ENCODE assay signal across 15 cellular contexts in the genomic region with DNA sequence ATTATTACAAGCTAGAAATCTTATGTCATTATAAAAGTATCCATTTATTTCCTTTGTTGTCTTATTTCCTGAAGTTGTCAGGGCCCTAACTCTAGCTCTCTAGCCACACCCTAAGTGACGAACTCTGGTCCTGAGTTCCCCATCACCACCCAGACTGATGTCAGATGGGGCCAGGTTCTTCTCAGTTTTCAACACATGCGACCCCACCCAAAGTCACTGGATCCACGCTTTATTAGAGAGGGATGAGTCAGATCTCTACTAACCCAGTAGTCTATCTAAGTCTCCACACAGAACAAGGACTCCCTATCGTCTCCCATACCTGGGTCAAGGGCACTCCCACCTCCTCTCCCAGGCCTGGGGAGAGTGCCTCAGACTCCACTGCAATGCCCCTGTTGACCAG. TPM values are rescaled to one million over a fixed set of nuclear protein-coding genes. Genes with fewer than 3 reads are reported as not detected.
DNase-seq lines count a peak whose midpoint lies in the region; ATAC-seq and TF ChIP-seq lines count a peak whose summit lies in the region.
"Had no signal": no experiment of that assay in that cellular context is flagged by ENCODE, and none has a peak within 500 bp of the region (broad histone marks: within the 10 kb centered on the region; RNA-seq: fewer than 3 reads in every experiment).

No MANE protein-coding gene starts in this region.

- no peak for TF ChIP-seq CTCF in PC-3 (conservative IDR thresholded peaks at IDR 0.05; ENCODE audit: low read depth, low read length)

- H3K4me1 Mint-ChIP-seq in effector memory CD8-positive, alpha-beta T cell (ENCODE audit: low read depth in 2 of 2): no peaks in the 10 kb centered on the region
- H3K4me1 Mint-ChIP-seq: CD4-positive, CD25-positive, alpha-beta regulatory T cell had no signal

- H3K27ac Mint-ChIP-seq in effector memory CD8-positive, alpha-beta T cell: no peak overlapping the region
- H3K27ac Mint-ChIP-seq: activated CD4-positive, alpha-beta T cell treated with anti-CD3 and anti-CD28 coated beads for 36 hours had no signal

- no peak overlapping the region for H3K4me3 ChIP-seq in PC-3 (ENCODE audit: low read length)
- H3K4me3 ChIP-seq: left lung had no signal

- no peaks in the 10 kb centered on the region for H3K27me3 ChIP-seq in PC-3 (ENCODE audit: low read length)
- H3K27me3 ChIP-seq: left lung had no signal

- H3K36me3 Mint-ChIP-seq in effector memory CD8-positive, alpha-beta T cell (ENCODE audit: insufficient read depth): peaks cover 3% of the 10 kb centered on the region
- H3K36me3 Mint-ChIP-seq: CD4-positive, CD25-positive, alpha-beta regulatory T cell had no signal

- no peaks in the 10 kb centered on the region for H4K20me1 ChIP-seq in PC-3 (ENCODE audit: low read length)

- H3K4me3 Mint-ChIP-seq in effector memory CD8-positive, alpha-beta T cell: no peak overlapping the region
- H3K4me3 Mint-ChIP-seq: activated CD4-positive, alpha-beta T cell treated with anti-CD3 and anti-CD28 coated beads for 36 hours had no signal

- no TSS peak for BruUV-seq in PC-3 (replicated peaks; lab: Mats Ljungman, UMichigan)

- intact Hi-C loops in PC-3 (cut with micrococcal nuclease): loop anchor here (2.0 kb wide), 1 partner anchor 23 kb away; no protein-coding TSS in a partner anchor

- no peaks in the 10 kb centered on the region for H3F3A ChIP-seq in PC-3 (ENCODE audit: low read length, unreplicated experiment)

- no peak overlapping the region for H3K4me2 ChIP-seq in PC-3 (ENCODE audit: low read length)

- peak overlapping the region; percentile 46; the same call in 1 of the 2 replicates for H2AFZ ChIP-seq in PC-3 (ENCODE audit: low read length)
- H2AFZ ChIP-seq: parathyroid adenoma had no signal

- POLR2A ChIA-PET in PC-3 (lab: Charles Lee; ENCODE audit: unreplicated experiment): interaction anchor here (0.6 kb wide), 1 partner anchor 91 kb away, joined by 7 read pairs; no protein-coding TSS in a partner anchor

- H3K27me3 Mint-ChIP-seq in effector memory CD8-positive, alpha-beta T cell: peaks cover 7 to 23% of the 10 kb centered on the region in 2 donors
- H3K27me3 Mint-ChIP-seq: activated CD4-positive, alpha-beta T cell treated with anti-CD3 and anti-CD28 coated beads for 36 hours had no signal

- no peaks in the 10 kb centered on the region for H3K36me3 ChIP-seq in PC-3 (ENCODE audit: low read depth, low read length)
- H3K36me3 ChIP-seq: left lung had no signal

- ATAC-seq in PC-3: peak; percentile 90
- peak; percentile 48 for ATAC-seq in effector memory CD8-positive, alpha-beta T cell (replicated peaks)
- ATAC-seq in GM18907 (IDR thresholded peaks at IDR 0.05; ENCODE audit: unreplicated experiment): no peak
- no peak for ATAC-seq in HG03108 (IDR thresholded peaks at IDR 0.05; ENCODE audit: unreplicated experiment)
- ATAC-seq: activated CD4-positive, alpha-beta T cell treated with anti-CD3 and anti-CD28 coated beads for 36 hours; left lung had no signal

- H3K9me2 ChIP-seq in PC-3 (replicated peaks; ENCODE audit: low read length): no peaks in the 10 kb centered on the region

- H3K9me3 ChIP-seq in PC-3 (ENCODE audit: low read length): no peaks in the 10 kb centered on the region
- H3K9me3 ChIP-seq: left lung had no signal

- no peak overlapping the region for H3K27ac ChIP-seq in PC-3 (ENCODE audit: low read length)
- H3K27ac ChIP-seq: left lung, parathyroid adenoma had no signal

- H3K79me2 ChIP-seq in PC-3 (ENCODE audit: low read length): no peaks in the 10 kb centered on the region
- H3K79me2 ChIP-seq: parathyroid adenoma had no signal

- H3K9me3 Mint-ChIP-seq in effector memory CD8-positive, alpha-beta T cell: no peaks in the 10 kb centered on the region

- CTCF ChIA-PET in PC-3 (lab: Charles Lee): no interaction called here

- peak; percentile 64 for DNase-seq in ELR (ENCODE audit: low read depth)
- peak; percentile 52 for DNase-seq in PC-3
- DNase-seq in effector memory CD8-positive, alpha-beta T cell: no peak
- DNase-seq in myocyte (ENCODE audit: low read depth): peak; percentile 44
- no peak for DNase-seq in ecto neural progenitor cell (ENCODE audit: low spot score)
- DNase-seq in NCI-H2107 treated with DMSO at 0.1 percent for 48 hours (lab: John Stamatoyannopoulos, UW; ENCODE audit: unreplicated experiment): no peak
- DNase-seq: activated CD4-positive, alpha-beta T cell treated with anti-CD3 and anti-CD28 coated beads for 36 hours; CD4-positive, CD25-positive, alpha-beta regulatory T cell; foreskin melanocyte; left lung; stimulated activated CD4-positive, alpha-beta T cell treated with anti-CD3 and anti-CD28 coated beads, Interleukin-2, amount 100 ng/mL, for 24 hours; stimulated activated naive CD4-positive, alpha-beta T cell had no signal

- peaks cover 12% of the 10 kb centered on the region; the same call in 1 of the 2 replicates for H3K4me1 ChIP-seq in PC-3 (ENCODE audit: insufficient read depth, low read length)
- H3K4me1 ChIP-seq: left lung, parathyroid adenoma had no signal

- no peak overlapping the region for H3K9ac ChIP-seq in PC-3 (ENCODE audit: low read length)
- H3K9ac ChIP-seq: parathyroid adenoma had no signal

RNA-seq across cellular contexts. Expression of gene FEM1C, which starts 6.8 kb away (rescaled TPM):
- total RNA-seq in PC-3 (2014; rRNA removed) (8.4 and 9.1 TPM in 2 replicates), myocyte (16.8 and 18.7 TPM in 2 replicates)
- polyA plus RNA-seq in myocyte (2012): 6.9 TPM

RNA-seq across cellular contexts. Expression of gene TICAM2, which starts 50.9 kb away (rescaled TPM):
- total RNA-seq in PC-3 (2014; rRNA removed) (3.9 and 5.0 TPM in 2 replicates), myocyte (1.2 and 4.0 TPM in 2 replicates)
- polyA plus RNA-seq in myocyte (2012): 1.8 TPM

Comparison
In these comparisons a context has a peak if more than half of its experiments do, and no peak if none do; other contexts are left out.
1. DNase-seq: peak in ELR (single experiment), PC-3 (single experiment) and myocyte (single experiment); none in effector memory CD8-positive, alpha-beta T cell (0 of 3), ecto neural progenitor cell (single experiment) and NCI-H2107 treated with DMSO at 0.1 percent for 48 hours (single experiment).
2. ATAC-seq: peak in PC-3 (single experiment) and effector memory CD8-positive, alpha-beta T cell (single experiment); none in GM18907 (single experiment) and HG03108 (single experiment).